ENCODE assay signal across 1 cellular context in genomic region chr20:44800398-44801046, GRCh38.
TF ChIP-seq lines count a peak whose summit lies in the region.

No MANE protein-coding gene starts in this region.

TF ChIP-seq in HEK293, 187 proteins besides CTCF, POLR2A, EP300 and RAD21 (continued from another document):
- TF ChIP-seq ZNF585B (tag by site-specific recombination; IDR thresholded peaks at IDR 0.05) (no peak), ZNF19 (tag by site-specific recombination; IDR thresholded peaks at IDR 0.05; ENCODE audit: low read depth) (no peak), PRDM4 (tag by site-specific recombination; IDR thresholded peaks at IDR 0.05) (no peak)
